In genomic region chr1:208239518-208240381, GRCh38 we compare ENCODE assay signal across 11 cellular contexts. TPM values are rescaled to one million over a fixed set of nuclear protein-coding genes. Genes with fewer than 3 reads are reported as not detected.
DNase-seq lines count a peak whose midpoint lies in the region; ATAC-seq, FAIRE-seq and TF ChIP-seq lines count a peak whose summit lies in the region.
"Had no signal": no experiment of that assay in that cellular context is flagged by ENCODE, and none has a peak within 500 bp of the region (broad histone marks: within the 10 kb centered on the region; RNA-seq: fewer than 3 reads in every experiment).

No MANE protein-coding gene starts in this region.

- DNase-seq in astrocyte (ENCODE audit: low read depth) (peak; percentile 14), kidney glomerular epithelial cell (lab: John Stamatoyannopoulos, UW) (peak; percentile 64), renal cortical epithelial cell (ENCODE audit: low read depth) (peak; percentile 69), HPDE6-E6E7 (ENCODE audit: extremely low spot score) (no peak), HAP-1 (ENCODE audit: low spot score in 2 of 2) (no peak)
- DNase-seq in stimulated activated CD4-positive, alpha-beta T cell treated with anti-CD3 and anti-CD28 coated beads, Interleukin-4, amount 100 ng/mL, for 4 hours: no peak
- DNase-seq: activated CD4-positive, alpha-beta T cell treated with anti-CD3 and anti-CD28 coated beads for 4 hours had no signal

- H4K20me1 ChIP-seq in astrocyte (ENCODE audit: insufficient read depth, low read length): peaks cover 31% of the 10 kb centered on the region

- H3K27ac Mint-ChIP-seq in astrocyte (ENCODE audit: unreplicated experiment): no peak overlapping the region
- H3K27ac Mint-ChIP-seq: activated naive CD4-positive, alpha-beta T cell treated with anti-CD3 and anti-CD28 coated beads, Interleukin-2, amount 50 U/mL, for 72 hours had no signal

- H3K36me3 Mint-ChIP-seq in astrocyte (ENCODE audit: low read depth, unreplicated experiment): no peaks in the 10 kb centered on the region
- H3K36me3 Mint-ChIP-seq: activated naive CD4-positive, alpha-beta T cell treated with anti-CD3 and anti-CD28 coated beads, Interleukin-2, amount 50 U/mL, for 72 hours had no signal

- in situ Hi-C loops in HAP-1 (cut with MboI; ENCODE audit: low sequenced_read_pairs): no loop called here

- no peak overlapping the region for H2AFZ ChIP-seq in astrocyte (ENCODE audit: low read depth, low read length)

- H3K27me3 Mint-ChIP-seq in astrocyte (ENCODE audit: low read depth, unreplicated experiment): peaks cover 13% of the 10 kb centered on the region

- H3K27me3 ChIP-seq in astrocyte (ENCODE audit: insufficient read depth, low read length) (no peaks in the 10 kb centered on the region), HAP-1 (ENCODE audit: low read depth) (peaks cover 15% of the 10 kb centered on the region)
- H3K27me3 ChIP-seq: SJSA1 had no signal

- H3K36me3 ChIP-seq in HEK293 (ENCODE audit: control insufficient read depth in 2 of 2, insufficient read depth in 1 of 2, low read length in 2 of 2): no peaks in the 10 kb centered on the region
- H3K36me3 ChIP-seq in astrocyte (ENCODE audit: insufficient read depth, low read length): no peaks in the 10 kb centered on the region
- no peaks in the 10 kb centered on the region for H3K36me3 ChIP-seq in HAP-1 (replicated peaks)

- POLR2A ChIA-PET in HEK293 (lab: Yijun Ruan, JAX): no interaction called here

- CTCF ChIA-PET in HEK293 (lab: Yijun Ruan, JAX): interaction anchor here (0.6 to 14.9 kb wide), 28 partner anchors 8 to 585 kb away, joined by 3 to 175 read pairs (median 5); no protein-coding TSS in a partner anchor

- H3K4me1 ChIP-seq in HEK293 (ENCODE audit: control insufficient read depth, insufficient read depth, low read length): peaks cover 6% of the 10 kb centered on the region; the same call in 1 of the 2 replicates
- H3K4me1 ChIP-seq in astrocyte (ENCODE audit: insufficient read depth, low read length): peaks cover 26% of the 10 kb centered on the region
- H3K4me1 ChIP-seq in HAP-1: peaks cover 3% of the 10 kb centered on the region; the same call in 1 of the 2 replicates

- no peaks in the 10 kb centered on the region for H3K9me3 Mint-ChIP-seq in astrocyte (ENCODE audit: unreplicated experiment)
- H3K9me3 Mint-ChIP-seq: activated naive CD4-positive, alpha-beta T cell treated with anti-CD3 and anti-CD28 coated beads, Interleukin-2, amount 50 U/mL, for 72 hours had no signal

- no peak overlapping the region for H3K9ac ChIP-seq in astrocyte (ENCODE audit: low read length)

- no peak overlapping the region for H3K4me3 Mint-ChIP-seq in astrocyte (ENCODE audit: unreplicated experiment)

- H3K4me1 Mint-ChIP-seq in astrocyte (ENCODE audit: low read depth, unreplicated experiment): peaks cover 44% of the 10 kb centered on the region

- no peak for ATAC-seq in HG02678 (IDR thresholded peaks at IDR 0.05; ENCODE audit: unreplicated experiment)

- H3K9me3 ChIP-seq in HEK293 (ENCODE audit: control insufficient read depth, insufficient read depth, low read depth, low read length) (no peaks in the 10 kb centered on the region), astrocyte (ENCODE audit: insufficient read depth, low read depth, low read length) (no peaks in the 10 kb centered on the region), HAP-1 (no peaks in the 10 kb centered on the region)
- H3K9me3 ChIP-seq: SJSA1 had no signal

- H3K27ac ChIP-seq in HEK293 (ENCODE audit: extremely low read depth, low read depth, low read length) (no peak overlapping the region), astrocyte (ENCODE audit: low read depth, low read length) (no peak overlapping the region)
- H3K27ac ChIP-seq: SJSA1 had no signal

- H3K4me3 ChIP-seq in HEK293 (ENCODE audit: low read depth, low read length) (no peak overlapping the region), astrocyte (ENCODE audit: insufficient read depth, low read depth, low read length) (no peak overlapping the region), HAP-1 (no peak overlapping the region)
- H3K4me3 ChIP-seq: SJSA1 had no signal

- FAIRE-seq in astrocyte (lab: Jason Lieb, UNC): no peak

- no peak for TF ChIP-seq CTCF in HEK293 (tag by site-specific recombination; IDR thresholded peaks at IDR 0.05)
- TF ChIP-seq CTCF in astrocyte (IDR thresholded peaks at IDR 0.05; ENCODE audit: insufficient read depth, low read depth, low read length): no peak

- H3K79me2 ChIP-seq in astrocyte (ENCODE audit: insufficient read depth, low read length): peaks cover 53% of the 10 kb centered on the region

- H3K4me2 ChIP-seq in astrocyte (ENCODE audit: low read length): peak overlapping the region; percentile 43

TF ChIP-seq in HEK293, 187 proteins besides CTCF, POLR2A, EP300 and RAD21:
- TF ChIP-seq, protein P1, sequence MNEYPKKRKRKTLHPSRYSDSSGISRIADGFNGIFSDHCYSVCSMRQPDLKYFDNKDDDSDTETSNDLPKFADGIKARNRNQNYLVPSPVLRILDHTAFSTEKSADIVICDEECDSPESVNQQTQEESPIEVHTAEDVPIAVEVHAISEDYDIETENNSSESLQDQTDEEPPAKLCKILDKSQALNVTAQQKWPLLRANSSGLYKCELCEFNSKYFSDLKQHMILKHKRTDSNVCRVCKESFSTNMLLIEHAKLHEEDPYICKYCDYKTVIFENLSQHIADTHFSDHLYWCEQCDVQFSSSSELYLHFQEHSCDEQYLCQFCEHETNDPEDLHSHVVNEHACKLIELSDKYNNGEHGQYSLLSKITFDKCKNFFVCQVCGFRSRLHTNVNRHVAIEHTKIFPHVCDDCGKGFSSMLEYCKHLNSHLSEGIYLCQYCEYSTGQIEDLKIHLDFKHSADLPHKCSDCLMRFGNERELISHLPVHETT (tag by site-specific recombination; IDR thresholded peaks at IDR 0.05): no peak
- peak; percentile 73 for TF ChIP-seq ZNF341 (tag by site-specific recombination; IDR thresholded peaks at IDR 0.05; ENCODE audit: low read depth)
- no peak for TF ChIP-seq ZNF24 (tag by site-specific recombination; IDR thresholded peaks at IDR 0.05)
- TF ChIP-seq ZBTB17 (tag by site-specific recombination; IDR thresholded peaks at IDR 0.05): 0 out of 2 replicates have a peak, but pooled peaks have one; percentile 36
TF ChIP-seq in HEK293: peak in this region for 2.

RNA-seq across cellular contexts. Expression of gene PLXNA2, which starts 4.4 kb away (rescaled TPM):
- total RNA-seq in astrocyte (16.3 and 17.7 TPM in 2 replicates), renal cortical epithelial cell (5.7 and 5.8 TPM in 2 replicates)

Comparison
In these comparisons a context has a peak if more than half of its experiments do, and no peak if none do; other contexts are left out.
1. DNase-seq: peak in astrocyte (single experiment), kidney glomerular epithelial cell (single experiment) and renal cortical epithelial cell (single experiment); none in HPDE6-E6E7 (single experiment), stimulated activated CD4-positive, alpha-beta T cell treated with anti-CD3 and anti-CD28 coated beads, Interleukin-4, amount 100 ng/mL, for 4 hours (0 of 2) and HAP-1 (0 of 2).